In genomic region chr2:189896809-189897208, GRCh38 we compare ENCODE assay signal across 22 cellular contexts.
DNase-seq lines count a peak whose midpoint lies in the region; ATAC-seq, FAIRE-seq and TF ChIP-seq lines count a peak whose summit lies in the region.
"Had no signal": no experiment of that assay in that cellular context is flagged by ENCODE, and none has a peak within 500 bp of the region (broad histone marks: within the 10 kb centered on the region; RNA-seq: fewer than 3 reads in every experiment).

No MANE protein-coding gene starts in this region.

- no peak overlapping the region for H3K27ac Mint-ChIP-seq in activated CD4-positive, alpha-beta T cell treated with anti-CD3 and anti-CD28 coated beads for 36 hours
- H3K27ac Mint-ChIP-seq: B cell; CD4-positive, alpha-beta T cell; CD8-positive, alpha-beta T cell had no signal

- peak; percentile 72 for ATAC-seq in HepG2
- no peak for ATAC-seq in right lobe of liver
- no peak for ATAC-seq in activated CD4-positive, alpha-beta T cell treated with anti-CD3 and anti-CD28 coated beads for 36 hours
- ATAC-seq: CD8-positive, alpha-beta T cell had no signal

- H3K4me1 Mint-ChIP-seq in activated CD4-positive, alpha-beta T cell treated with anti-CD3 and anti-CD28 coated beads for 36 hours = no peaks in the 10 kb centered on the region
- H3K4me1 Mint-ChIP-seq: B cell had no signal

- H3K36me3 Mint-ChIP-seq in activated CD4-positive, alpha-beta T cell treated with anti-CD3 and anti-CD28 coated beads for 36 hours (ENCODE audit: low read depth) = no peaks in the 10 kb centered on the region
- H3K36me3 Mint-ChIP-seq: CD8-positive, alpha-beta T cell had no signal

- no peak overlapping the region for H3K4me3 Mint-ChIP-seq in activated CD4-positive, alpha-beta T cell treated with anti-CD3 and anti-CD28 coated beads for 36 hours
- H3K4me3 Mint-ChIP-seq: B cell; CD4-positive, alpha-beta T cell; CD8-positive, alpha-beta T cell had no signal

- no peak overlapping the region for H3K9ac ChIP-seq in HepG2 (ENCODE audit: insufficient read depth, low read depth, low read length)
- H3K9ac ChIP-seq: BLaER1 treated with 17β-estradiol and CSF1 and Interleukin-3, amounts not matched to agents 10 nM and 100 nM had no signal

- peaks cover 3% of the 10 kb centered on the region for H3K27me3 Mint-ChIP-seq in activated CD4-positive, alpha-beta T cell treated with anti-CD3 and anti-CD28 coated beads for 36 hours
- H3K27me3 Mint-ChIP-seq: B cell had no signal

- in situ Hi-C loops in HepG2 (cut with HindIII; ENCODE audit: extremely low pct_ligation_motif_present, low pct_unique_long_range_greater_than_20kb) = no loop called here

- FAIRE-seq in HepG2 (lab: Jason Lieb, UNC) (no peak), H54 (lab: Jason Lieb, UNC) (peak; percentile 91)
- FAIRE-seq: D721Med, GM12891, GM19239 had no signal

- intact Hi-C loops in HepG2 (cut with micrococcal nuclease; ENCODE audit: unreplicated experiment) (no loop called here), right lobe of liver (cut with DNase I) (no loop called here)
- intact Hi-C loops in activated CD4-positive, alpha-beta T cell treated with anti-CD3 and anti-CD28 coated beads for 36 hours (cut with DNase I, micrococcal nuclease) = no loop called here

- DNase-seq in HepG2 (ENCODE audit: low spot score) (peak; percentile 52), right lobe of liver (no peak), DMS53 (lab: John Stamatoyannopoulos, UW) (peak; percentile 15), H54 (ENCODE audit: insufficient read length, low spot score) (no peak), OCI-M1 (lab: John Stamatoyannopoulos, UW) (peak; percentile 54), SIG-M5 (lab: John Stamatoyannopoulos, UW) (no peak), pons (ENCODE audit: low spot score) (no peak)
- DNase-seq in activated CD4-positive, alpha-beta T cell treated with anti-CD3 and anti-CD28 coated beads for 36 hours = no peak
- DNase-seq: AML-193; Caco-2; Calu3; CD4-positive, alpha-beta T cell; CD8-positive, alpha-beta T cell; DMS79 treated with DMSO at 0.1 percent for 48 hours; GF-D8 had no signal

- TF ChIP-seq EP300 in HepG2 (IDR thresholded peaks at IDR 0.05; ENCODE audit: low read depth in 2 of 2, low read length in 2 of 2) (no peak), HepG2 (CRISPR knock-in tag; IDR thresholded peaks at IDR 0.05; ENCODE audit: borderline replicate concordance) (no peak)

- H3K9me3 Mint-ChIP-seq in activated CD4-positive, alpha-beta T cell treated with anti-CD3 and anti-CD28 coated beads for 36 hours (ENCODE audit: low read depth) = no peaks in the 10 kb centered on the region
- H3K9me3 Mint-ChIP-seq: CD4-positive, alpha-beta T cell; CD8-positive, alpha-beta T cell had no signal

- H3K9me3 ChIP-seq in HepG2 (ENCODE audit: low read length) (no peaks in the 10 kb centered on the region), right lobe of liver (no peaks in the 10 kb centered on the region)
- H3K9me3 ChIP-seq: BLaER1 treated with 17β-estradiol and CSF1 and Interleukin-3, amounts not matched to agents 10 nM and 100 nM; Caco-2 had no signal

- no TSS peak for BruUV-seq in HepG2 (replicated peaks; lab: Mats Ljungman, UMichigan)

- no peak overlapping the region for H2AFZ ChIP-seq in HepG2 (ENCODE audit: low read length)

- H3K79me2 ChIP-seq in HepG2 (ENCODE audit: insufficient read depth, low read length) = no peaks in the 10 kb centered on the region

- H3K4me1 ChIP-seq in HepG2 (ENCODE audit: insufficient read depth, low read length) (peaks cover 16% of the 10 kb centered on the region; the same call in 1 of the 2 replicates), right lobe of liver (no peaks in the 10 kb centered on the region)
- H3K4me1 ChIP-seq: BLaER1 treated with 17β-estradiol and CSF1 and Interleukin-3, amounts not matched to agents 10 nM and 100 nM; Caco-2 had no signal

- 2% methylated on average over 1 of the region's 1 CpG for WGBS in HepG2 (ENCODE audit: low lambda C conversion rate)
- 67% methylated on average over 1 of the region's 1 CpG for WGBS in right lobe of liver (ENCODE audit: insufficient coverage, low coverage, low lambda C conversion rate, missing lambda C conversion rate)

- H3K36me3 ChIP-seq in HepG2 (replicated peaks in 1 of 2; ENCODE audit: control insufficient read depth in 1 of 2, insufficient read depth in 2 of 2, low read length in 2 of 2) (no peaks in the 10 kb centered on the region), right lobe of liver (no peaks in the 10 kb centered on the region)
- H3K36me3 ChIP-seq: BLaER1 treated with 17β-estradiol and CSF1 and Interleukin-3, amounts not matched to agents 10 nM and 100 nM had no signal

- no peak for TF ChIP-seq CTCF in HepG2 (CRISPR knock-in tag; IDR thresholded peaks at IDR 0.05)
- TF ChIP-seq CTCF in right lobe of liver (IDR thresholded peaks at IDR 0.05) = no peak

- H3K27me3 ChIP-seq in HepG2 (ENCODE audit: control insufficient read depth in 1 of 2, insufficient read depth in 2 of 2, low read length in 2 of 2) = no peaks in the 10 kb centered on the region
- H3K27me3 ChIP-seq in right lobe of liver = no peaks in the 10 kb centered on the region
- H3K27me3 ChIP-seq: BLaER1 treated with 17β-estradiol and CSF1 and Interleukin-3, amounts not matched to agents 10 nM and 100 nM had no signal

- TF ChIP-seq POLR2A in HepG2 (IDR thresholded peaks at IDR 0.05; ENCODE audit: insufficient read depth in 1 of 2, low read depth in 2 of 2, low read length in 2 of 2) = no peak
- TF ChIP-seq POLR2A in right lobe of liver (IDR thresholded peaks at IDR 0.05) = no peak
- TF ChIP-seq POLR2A in H54 (IDR thresholded peaks at IDR 0.05; ENCODE audit: low read depth, low read length) = no peak

- CTCF ChIA-PET in HepG2 (lab: Yijun Ruan, JAX; ENCODE audit: low intra/inter-chr PET ratio, low total read pairs) = no interaction called here
- CTCF ChIA-PET in activated CD4-positive, alpha-beta T cell treated with anti-CD3 and anti-CD28 coated beads for 36 hours (lab: Charles Lee) = interaction anchor here (0.6 kb wide), 1 partner anchor 284 kb away, joined by 3 read pairs; a partner anchor contains a TSS

- H4K20me1 ChIP-seq in HepG2 (ENCODE audit: insufficient read depth, low read length) = no peaks in the 10 kb centered on the region
- H4K20me1 ChIP-seq: BLaER1 treated with 17β-estradiol and CSF1 and Interleukin-3, amounts not matched to agents 10 nM and 100 nM had no signal

- no peak for TF ChIP-seq RAD21 in HepG2 (CRISPR knock-in tag; IDR thresholded peaks at IDR 0.05)

- no peak overlapping the region for H3K27ac ChIP-seq in HepG2 (ENCODE audit: extremely low read length, insufficient read depth, low read length)
- H3K27ac ChIP-seq in right lobe of liver = no peak overlapping the region
- H3K27ac ChIP-seq: 22Rv1; BLaER1 treated with 17β-estradiol and CSF1 and Interleukin-3, amounts not matched to agents 10 nM and 100 nM; C4-2B had no signal

- H3K4me2 ChIP-seq in HepG2 (ENCODE audit: low read depth, low read length) = no peak overlapping the region
- H3K4me2 ChIP-seq: BLaER1 treated with 17β-estradiol and CSF1 and Interleukin-3, amounts not matched to agents 10 nM and 100 nM had no signal

- POLR2A ChIA-PET in HepG2 (lab: Yijun Ruan, JAX) = no interaction called here
- POLR2A ChIA-PET in activated CD4-positive, alpha-beta T cell treated with anti-CD3 and anti-CD28 coated beads for 36 hours (lab: Charles Lee) = no interaction called here

- H3K4me3 ChIP-seq in HepG2 (replicated peaks in 1 of 3; ENCODE audit: insufficient read depth in 1 of 3, low read depth in 2 of 3, low read length in 3 of 3) (no peak overlapping the region), right lobe of liver (no peak overlapping the region)
- H3K4me3 ChIP-seq: BLaER1 treated with 17β-estradiol and CSF1 and Interleukin-3, amounts not matched to agents 10 nM and 100 nM had no signal

TF ChIP-seq in HepG2, 621 proteins besides CTCF, POLR2A, EP300 and RAD21 (continues in another document):
- peak; percentile 31; the same call in 1 of the 2 replicates for TF ChIP-seq FOXA3 (CRISPR knock-in tag; IDR thresholded peaks at IDR 0.05)
- no peak for TF ChIP-seq TBX2 (CRISPR knock-in tag; IDR thresholded peaks at IDR 0.05; ENCODE audit: borderline replicate concordance)
- TF ChIP-seq RFX5 (IDR thresholded peaks at IDR 0.05; ENCODE audit: low read depth, low read length) = no peak
- TF ChIP-seq ZNF143 (CRISPR knock-in tag; IDR thresholded peaks at IDR 0.05) = no peak
- no peak for TF ChIP-seq ZBTB2 (CRISPR knock-in tag; IDR thresholded peaks at IDR 0.05; ENCODE audit: low read depth)
- no peak for TF ChIP-seq TEAD3 (CRISPR knock-in tag; optimal IDR thresholded peaks at IDR 0.05; ENCODE audit: borderline replicate concordance)
- TF ChIP-seq ZNF782 (CRISPR knock-in tag; IDR thresholded peaks at IDR 0.05; ENCODE audit: borderline replicate concordance) = no peak
- TF ChIP-seq PAX8 (CRISPR knock-in tag; IDR thresholded peaks at IDR 0.05; ENCODE audit: borderline replicate concordance) = no peak
- no peak for TF ChIP-seq ZNF343 (CRISPR knock-in tag; IDR thresholded peaks at IDR 0.05)
- TF ChIP-seq ELF3 (CRISPR knock-in tag; IDR thresholded peaks at IDR 0.05) = peak; percentile 74
- TF ChIP-seq RBFOX2 (IDR thresholded peaks at IDR 0.05; ENCODE audit: low read depth, low read length) = no peak
- TF ChIP-seq ZNF749 (CRISPR knock-in tag; IDR thresholded peaks at IDR 0.05; ENCODE audit: borderline replicate concordance) = no peak
- TF ChIP-seq RBM22 (optimal IDR thresholded peaks at IDR 0.05; ENCODE audit: low read length) = no peak
- no peak for TF ChIP-seq ZFYVE20 (CRISPR knock-in tag; IDR thresholded peaks at IDR 0.05; ENCODE audit: borderline replicate concordance, low read depth)

Comparison
In these comparisons a context has a peak if more than half of its experiments do, and no peak if none do; other contexts are left out.
1. DNase-seq: peak in HepG2 (single experiment), DMS53 (single experiment) and OCI-M1 (single experiment); none in right lobe of liver (0 of 3), H54 (single experiment), activated CD4-positive, alpha-beta T cell treated with anti-CD3 and anti-CD28 coated beads for 36 hours (single experiment), SIG-M5 (single experiment) and pons (single experiment).